Comparison of ENCODE assay signal across 18 cellular contexts in genomic region chr20:53833333-53834043, GRCh38.
DNase-seq lines count a peak whose midpoint lies in the region; ATAC-seq and FAIRE-seq lines count a peak whose summit lies in the region.
"Had no signal": no experiment of that assay in that cellular context is flagged by ENCODE, and none has a peak within 500 bp of the region (broad histone marks: within the 10 kb centered on the region; RNA-seq: fewer than 3 reads in every experiment).

No MANE protein-coding gene starts in this region.

- peak; percentile 46 for FAIRE-seq in HTR-8/SVneo (lab: Jason Lieb, UNC)
- FAIRE-seq: A204.1, H1 had no signal

- ATAC-seq in stimulated activated memory B cell treated with anti-CD40 and anti-IgM and Interleukin-4, amounts not matched to agents 10 μg/mL and 1 μg/mL and 100 μg/mL, for 72 hours: peak; percentile 53
- ATAC-seq in GM21381 (IDR thresholded peaks at IDR 0.05; ENCODE audit: unreplicated experiment): no peak
- ATAC-seq: activated T-helper 17 cell treated with anti-CD3 and anti-CD28 coated beads, Interleukin-2, amount 50 U/mL, for 72 hours; body of pancreas had no signal

- peak overlapping the region; percentile 57 for H3K27ac Mint-ChIP-seq in T-helper 1 cell treated with Interleukin-12 subunit alpha and Interleukin-12 subunit beta and Interleukin-4 antibody, amounts not matched to agents 30 μg/mL and 1 μg/mL, for 36 hours
- H3K27ac Mint-ChIP-seq in activated naive CD8-positive, alpha-beta T cell: peak overlapping the region; percentile 59
- H3K27ac Mint-ChIP-seq in stimulated activated memory B cell treated with anti-CD40 and anti-IgM and Interleukin-4, amounts not matched to agents 10 μg/mL and 1 μg/mL and 100 μg/mL, for 72 hours: peak overlapping the region; percentile 94
- H3K27ac Mint-ChIP-seq: activated T-helper 17 cell treated with anti-CD3 and anti-CD28 coated beads, Interleukin-2, amount 50 U/mL, for 72 hours; endodermal cell; nephron progenitor cell had no signal

- DNase-seq in T-helper 1 cell: no peak
- no peak for DNase-seq in HTR-8/SVneo (ENCODE audit: insufficient read length, low spot score)
- no peak for DNase-seq in NCI-H345 (lab: John Stamatoyannopoulos, UW)
- DNase-seq in AG20443 (ENCODE audit: low spot score): no peak
- DNase-seq: activated CD4-positive, CD25-positive, alpha-beta regulatory T cell; DMS53; endodermal cell; glutamatergic neuron; NCI-H1694; nephron progenitor cell had no signal

- no peak overlapping the region for H3K4me3 Mint-ChIP-seq in T-helper 1 cell treated with Interleukin-12 subunit alpha and Interleukin-12 subunit beta and Interleukin-4 antibody, amounts not matched to agents 30 μg/mL and 1 μg/mL, for 36 hours
- H3K4me3 Mint-ChIP-seq in activated naive CD8-positive, alpha-beta T cell: no peak overlapping the region
- H3K4me3 Mint-ChIP-seq in stimulated activated memory B cell treated with anti-CD40 and anti-IgM and Interleukin-4, amounts not matched to agents 10 μg/mL and 1 μg/mL and 100 μg/mL, for 72 hours: peak overlapping the region; percentile 63
- H3K4me3 Mint-ChIP-seq: activated T-helper 17 cell treated with anti-CD3 and anti-CD28 coated beads, Interleukin-2, amount 50 U/mL, for 72 hours; endodermal cell; nephron progenitor cell had no signal

- peaks cover 17% of the 10 kb centered on the region for H3K36me3 Mint-ChIP-seq in T-helper 1 cell treated with Interleukin-12 subunit alpha and Interleukin-12 subunit beta and Interleukin-4 antibody, amounts not matched to agents 30 μg/mL and 1 μg/mL, for 36 hours (ENCODE audit: low read depth)
- H3K36me3 Mint-ChIP-seq in activated naive CD8-positive, alpha-beta T cell: peaks cover 2% of the 10 kb centered on the region
- peaks cover 15% of the 10 kb centered on the region for H3K36me3 Mint-ChIP-seq in stimulated activated memory B cell treated with anti-CD40 and anti-IgM and Interleukin-4, amounts not matched to agents 10 μg/mL and 1 μg/mL and 100 μg/mL, for 72 hours

- no peaks in the 10 kb centered on the region for H3K27me3 Mint-ChIP-seq in T-helper 1 cell treated with Interleukin-12 subunit alpha and Interleukin-12 subunit beta and Interleukin-4 antibody, amounts not matched to agents 30 μg/mL and 1 μg/mL, for 36 hours (ENCODE audit: low read depth)
- no peaks in the 10 kb centered on the region for H3K27me3 Mint-ChIP-seq in activated naive CD8-positive, alpha-beta T cell
- no peaks in the 10 kb centered on the region for H3K27me3 Mint-ChIP-seq in stimulated activated memory B cell treated with anti-CD40 and anti-IgM and Interleukin-4, amounts not matched to agents 10 μg/mL and 1 μg/mL and 100 μg/mL, for 72 hours
- H3K27me3 Mint-ChIP-seq: activated T-helper 17 cell treated with anti-CD3 and anti-CD28 coated beads, Interleukin-2, amount 50 U/mL, for 72 hours had no signal

- H3K4me1 Mint-ChIP-seq in T-helper 1 cell treated with Interleukin-12 subunit alpha and Interleukin-12 subunit beta and Interleukin-4 antibody, amounts not matched to agents 30 μg/mL and 1 μg/mL, for 36 hours (ENCODE audit: low read depth): peaks cover 53% of the 10 kb centered on the region
- peaks cover 69% of the 10 kb centered on the region for H3K4me1 Mint-ChIP-seq in activated naive CD8-positive, alpha-beta T cell (ENCODE audit: low read depth)
- peaks cover 76% of the 10 kb centered on the region for H3K4me1 Mint-ChIP-seq in stimulated activated memory B cell treated with anti-CD40 and anti-IgM and Interleukin-4, amounts not matched to agents 10 μg/mL and 1 μg/mL and 100 μg/mL, for 72 hours

- peaks cover 22% of the 10 kb centered on the region for H3K9me3 Mint-ChIP-seq in T-helper 1 cell treated with Interleukin-12 subunit alpha and Interleukin-12 subunit beta and Interleukin-4 antibody, amounts not matched to agents 30 μg/mL and 1 μg/mL, for 36 hours
- H3K9me3 Mint-ChIP-seq in activated naive CD8-positive, alpha-beta T cell (ENCODE audit: low read depth): no peaks in the 10 kb centered on the region
- H3K9me3 Mint-ChIP-seq in stimulated activated memory B cell treated with anti-CD40 and anti-IgM and Interleukin-4, amounts not matched to agents 10 μg/mL and 1 μg/mL and 100 μg/mL, for 72 hours: peaks cover 7% of the 10 kb centered on the region
- H3K9me3 Mint-ChIP-seq: activated T-helper 17 cell treated with anti-CD3 and anti-CD28 coated beads, Interleukin-2, amount 50 U/mL, for 72 hours; endodermal cell had no signal
